ENCODE assay signal across 1 cellular context in the genomic region with DNA sequence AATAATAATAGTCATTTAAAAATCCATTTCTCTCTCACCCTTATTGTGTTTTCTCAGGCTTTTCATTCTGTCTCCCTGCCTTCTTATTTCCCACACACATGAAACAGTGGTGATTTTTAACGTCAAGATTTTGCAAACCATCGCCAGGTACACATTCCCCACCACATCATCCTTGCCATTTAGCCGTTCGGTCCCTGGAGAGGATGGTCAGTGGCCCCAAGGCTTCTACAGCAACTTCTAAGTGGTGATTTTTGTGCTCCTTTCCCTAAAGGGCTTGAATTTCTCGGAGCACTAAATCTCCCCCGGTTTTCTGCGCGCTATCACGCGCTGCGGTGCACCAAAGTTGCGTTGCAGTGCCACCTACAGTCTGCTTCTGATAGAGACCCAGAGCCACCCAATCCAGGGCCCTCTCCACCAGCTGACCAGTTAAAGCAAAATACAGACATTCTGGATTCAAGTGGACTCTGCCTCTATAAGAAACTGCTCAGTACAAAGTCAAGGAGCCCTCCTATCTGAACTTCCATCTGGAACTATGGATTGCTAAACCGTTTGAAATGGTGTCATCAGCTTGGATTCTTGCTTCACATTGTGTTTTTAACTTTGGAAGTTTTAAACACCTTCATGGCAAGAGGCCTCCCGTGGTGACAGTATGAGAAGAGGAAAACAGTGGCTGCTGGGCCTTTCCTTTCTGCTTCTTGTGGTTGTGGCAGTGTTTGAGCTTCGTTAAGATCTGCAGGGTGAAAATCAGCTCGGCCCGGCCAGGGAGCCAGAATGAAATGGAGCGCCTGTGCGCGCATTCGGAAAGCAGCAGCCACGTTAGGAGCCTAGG.
TF ChIP-seq lines count a peak whose summit lies in the region.

No MANE protein-coding gene starts in this region.

TF ChIP-seq in HepG2, 621 proteins besides CTCF, POLR2A, EP300 and RAD21 (continued from another document and continues in another):
- TF ChIP-seq ZNF264 (CRISPR knock-in tag; IDR thresholded peaks at IDR 0.05) (no peak), ZSCAN25 (CRISPR knock-in tag; IDR thresholded peaks at IDR 0.05) (peak; percentile 26; the same call in 1 of the 2 replicates), HNRNPH1 (optimal IDR thresholded peaks at IDR 0.05; ENCODE audit: low read depth, low read length) (no peak), KDM5A (IDR thresholded peaks at IDR 0.05; ENCODE audit: borderline replicate concordance, low read length) (no peak), RXRA (CRISPR knock-in tag; IDR thresholded peaks at IDR 0.05) (no peak; the same call in 1 of the 2 replicates), ZNF672 (CRISPR knock-in tag; IDR thresholded peaks at IDR 0.05) (no peak), NBN (conservative IDR thresholded peaks at IDR 0.05) (no peak), SIX4 (CRISPR knock-in tag; IDR thresholded peaks at IDR 0.05) (no peak), HOXD1 (CRISPR knock-in tag; IDR thresholded peaks at IDR 0.05) (no peak), ZFP90 (CRISPR knock-in tag; IDR thresholded peaks at IDR 0.05; ENCODE audit: borderline replicate concordance) (0 out of 2 replicates have a peak, but pooled peaks have one; percentile 31), KAT8 (CRISPR knock-in tag; IDR thresholded peaks at IDR 0.05) (peak; percentile 63; the same call in 1 of the 2 replicates), MXI1 (IDR thresholded peaks at IDR 0.05; ENCODE audit: borderline replicate concordance, low read depth, low read length) (no peak), ZNF17 (CRISPR knock-in tag; IDR thresholded peaks at IDR 0.05) (no peak), ZNF607 (CRISPR knock-in tag; IDR thresholded peaks at IDR 0.05; ENCODE audit: borderline replicate concordance) (no peak), HMG20A (CRISPR knock-in tag; IDR thresholded peaks at IDR 0.05; ENCODE audit: borderline replicate concordance) (no peak), ZNF83 (CRISPR knock-in tag; IDR thresholded peaks at IDR 0.05; ENCODE audit: borderline replicate concordance) (no peak), KLF15 (CRISPR knock-in tag; IDR thresholded peaks at IDR 0.05; ENCODE audit: borderline replicate concordance) (no peak), MAZ (IDR thresholded peaks at IDR 0.05; ENCODE audit: borderline replicate concordance, low read depth, low read length) (peak; percentile 51; the same call in 1 of the 2 replicates), MAZ (CRISPR knock-in tag; IDR thresholded peaks at IDR 0.05; ENCODE audit: low read depth) (no peak), ZNF879 (CRISPR knock-in tag; IDR thresholded peaks at IDR 0.05) (no peak), AKAP8 (CRISPR knock-in tag; IDR thresholded peaks at IDR 0.05) (no peak), MLLT10 (CRISPR knock-in tag; IDR thresholded peaks at IDR 0.05) (no peak), ZNF839 (CRISPR knock-in tag; IDR thresholded peaks at IDR 0.05; ENCODE audit: borderline replicate concordance) (no peak), SMAD3 (CRISPR knock-in tag; IDR thresholded peaks at IDR 0.05) (peak; percentile 74; the same call in 1 of the 2 replicates), ZNF235 (CRISPR knock-in tag; IDR thresholded peaks at IDR 0.05; ENCODE audit: borderline replicate concordance) (no peak), RBFOX2 (IDR thresholded peaks at IDR 0.05; ENCODE audit: low read depth, low read length) (no peak), GABPA (IDR thresholded peaks at IDR 0.05; ENCODE audit: low read depth, low read length) (no peak), GABPA (CRISPR knock-in tag; IDR thresholded peaks at IDR 0.05; ENCODE audit: low read depth) (no peak), SPEN (CRISPR knock-in tag; IDR thresholded peaks at IDR 0.05; ENCODE audit: low read depth) (0 out of 2 replicates have a peak, but pooled peaks have one; percentile 11), NFE2L2 (IDR thresholded peaks at IDR 0.05; ENCODE audit: low read length) (no peak), REPIN1 (CRISPR knock-in tag; IDR thresholded peaks at IDR 0.05; ENCODE audit: borderline replicate concordance, low read depth) (0 out of 2 replicates have a peak, but pooled peaks have one; percentile 53), TGIF2 (CRISPR knock-in tag; IDR thresholded peaks at IDR 0.05) (no peak)
- TF ChIP-seq, protein P1, sequence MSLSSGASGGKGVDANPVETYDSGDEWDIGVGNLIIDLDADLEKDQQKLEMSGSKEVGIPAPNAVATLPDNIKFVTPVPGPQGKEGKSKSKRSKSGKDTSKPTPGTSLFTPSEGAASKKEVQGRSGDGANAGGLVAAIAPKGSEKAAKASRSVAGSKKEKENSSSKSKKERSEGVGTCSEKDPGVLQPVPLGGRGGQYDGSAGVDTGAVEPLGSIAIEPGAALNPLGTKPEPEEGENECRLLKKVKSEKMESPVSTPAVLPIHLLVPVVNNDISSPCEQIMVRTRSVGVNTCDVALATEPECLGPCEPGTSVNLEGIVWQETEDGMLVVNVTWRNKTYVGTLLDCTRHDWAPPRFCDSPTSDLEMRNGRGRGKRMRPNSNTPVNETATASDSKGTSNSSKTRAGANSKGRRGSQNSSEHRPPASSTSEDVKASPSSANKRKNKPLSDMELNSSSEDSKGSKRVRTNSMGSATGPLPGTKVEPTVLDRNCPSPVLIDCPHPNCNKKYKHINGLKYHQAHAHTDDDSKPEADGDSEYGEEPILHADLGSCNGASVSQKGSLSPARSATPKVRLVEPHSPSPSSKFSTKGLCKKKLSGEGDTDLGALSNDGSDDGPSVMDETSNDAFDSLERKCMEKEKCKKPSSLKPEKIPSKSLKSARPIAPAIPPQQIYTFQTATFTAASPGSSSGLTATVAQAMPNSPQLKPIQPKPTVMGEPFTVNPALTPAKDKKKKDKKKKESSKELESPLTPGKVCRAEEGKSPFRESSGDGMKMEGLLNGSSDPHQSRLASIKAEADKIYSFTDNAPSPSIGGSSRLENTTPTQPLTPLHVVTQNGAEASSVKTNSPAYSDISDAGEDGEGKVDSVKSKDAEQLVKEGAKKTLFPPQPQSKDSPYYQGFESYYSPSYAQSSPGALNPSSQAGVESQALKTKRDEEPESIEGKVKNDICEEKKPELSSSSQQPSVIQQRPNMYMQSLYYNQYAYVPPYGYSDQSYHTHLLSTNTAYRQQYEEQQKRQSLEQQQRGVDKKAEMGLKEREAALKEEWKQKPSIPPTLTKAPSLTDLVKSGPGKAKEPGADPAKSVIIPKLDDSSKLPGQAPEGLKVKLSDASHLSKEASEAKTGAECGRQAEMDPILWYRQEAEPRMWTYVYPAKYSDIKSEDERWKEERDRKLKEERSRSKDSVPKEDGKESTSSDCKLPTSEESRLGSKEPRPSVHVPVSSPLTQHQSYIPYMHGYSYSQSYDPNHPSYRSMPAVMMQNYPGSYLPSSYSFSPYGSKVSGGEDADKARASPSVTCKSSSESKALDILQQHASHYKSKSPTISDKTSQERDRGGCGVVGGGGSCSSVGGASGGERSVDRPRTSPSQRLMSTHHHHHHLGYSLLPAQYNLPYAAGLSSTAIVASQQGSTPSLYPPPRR (CRISPR knock-in tag; IDR thresholded peaks at IDR 0.05; ENCODE audit: borderline replicate concordance), result no peak
- TF ChIP-seq, protein P2, sequence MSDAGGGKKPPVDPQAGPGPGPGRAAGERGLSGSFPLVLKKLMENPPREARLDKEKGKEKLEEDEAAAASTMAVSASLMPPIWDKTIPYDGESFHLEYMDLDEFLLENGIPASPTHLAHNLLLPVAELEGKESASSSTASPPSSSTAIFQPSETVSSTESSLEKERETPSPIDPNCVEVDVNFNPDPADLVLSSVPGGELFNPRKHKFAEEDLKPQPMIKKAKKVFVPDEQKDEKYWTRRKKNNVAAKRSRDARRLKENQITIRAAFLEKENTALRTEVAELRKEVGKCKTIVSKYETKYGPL (CRISPR knock-in tag; IDR thresholded peaks at IDR 0.05), result no peak
- TF ChIP-seq, protein P3, sequence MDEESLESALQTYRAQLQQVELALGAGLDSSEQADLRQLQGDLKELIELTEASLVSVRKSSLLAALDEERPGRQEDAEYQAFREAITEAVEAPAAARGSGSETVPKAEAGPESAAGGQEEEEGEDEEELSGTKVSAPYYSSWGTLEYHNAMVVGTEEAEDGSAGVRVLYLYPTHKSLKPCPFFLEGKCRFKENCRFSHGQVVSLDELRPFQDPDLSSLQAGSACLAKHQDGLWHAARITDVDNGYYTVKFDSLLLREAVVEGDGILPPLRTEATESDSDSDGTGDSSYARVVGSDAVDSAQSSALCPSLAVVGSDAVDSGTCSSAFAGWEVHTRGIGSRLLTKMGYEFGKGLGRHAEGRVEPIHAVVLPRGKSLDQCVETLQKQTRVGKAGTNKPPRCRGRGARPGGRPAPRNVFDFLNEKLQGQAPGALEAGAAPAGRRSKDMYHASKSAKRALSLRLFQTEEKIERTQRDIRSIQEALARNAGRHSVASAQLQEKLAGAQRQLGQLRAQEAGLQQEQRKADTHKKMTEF (CRISPR knock-in tag; IDR thresholded peaks at IDR 0.05), result peak; percentile 16; the same call in 1 of the 2 replicates
- TF ChIP-seq, protein P4, sequence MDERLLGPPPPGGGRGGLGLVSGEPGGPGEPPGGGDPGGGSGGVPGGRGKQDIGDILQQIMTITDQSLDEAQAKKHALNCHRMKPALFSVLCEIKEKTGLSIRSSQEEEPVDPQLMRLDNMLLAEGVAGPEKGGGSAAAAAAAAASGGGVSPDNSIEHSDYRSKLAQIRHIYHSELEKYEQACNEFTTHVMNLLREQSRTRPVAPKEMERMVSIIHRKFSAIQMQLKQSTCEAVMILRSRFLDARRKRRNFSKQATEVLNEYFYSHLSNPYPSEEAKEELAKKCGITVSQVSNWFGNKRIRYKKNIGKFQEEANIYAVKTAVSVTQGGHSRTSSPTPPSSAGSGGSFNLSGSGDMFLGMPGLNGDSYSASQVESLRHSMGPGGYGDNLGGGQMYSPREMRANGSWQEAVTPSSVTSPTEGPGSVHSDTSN (CRISPR knock-in tag; IDR thresholded peaks at IDR 0.05), result no peak
- TF ChIP-seq, protein P5, sequence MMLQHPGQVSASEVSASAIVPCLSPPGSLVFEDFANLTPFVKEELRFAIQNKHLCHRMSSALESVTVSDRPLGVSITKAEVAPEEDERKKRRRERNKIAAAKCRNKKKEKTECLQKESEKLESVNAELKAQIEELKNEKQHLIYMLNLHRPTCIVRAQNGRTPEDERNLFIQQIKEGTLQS (CRISPR knock-in tag; IDR thresholded peaks at IDR 0.05), result no peak
- TF ChIP-seq, protein P6, sequence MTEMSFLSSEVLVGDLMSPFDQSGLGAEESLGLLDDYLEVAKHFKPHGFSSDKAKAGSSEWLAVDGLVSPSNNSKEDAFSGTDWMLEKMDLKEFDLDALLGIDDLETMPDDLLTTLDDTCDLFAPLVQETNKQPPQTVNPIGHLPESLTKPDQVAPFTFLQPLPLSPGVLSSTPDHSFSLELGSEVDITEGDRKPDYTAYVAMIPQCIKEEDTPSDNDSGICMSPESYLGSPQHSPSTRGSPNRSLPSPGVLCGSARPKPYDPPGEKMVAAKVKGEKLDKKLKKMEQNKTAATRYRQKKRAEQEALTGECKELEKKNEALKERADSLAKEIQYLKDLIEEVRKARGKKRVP (CRISPR knock-in tag; IDR thresholded peaks at IDR 0.05), result peak in 1 of 2 experiments; percentile 54; a peak in 2 of 4 replicates
- TF ChIP-seq, protein P7, sequence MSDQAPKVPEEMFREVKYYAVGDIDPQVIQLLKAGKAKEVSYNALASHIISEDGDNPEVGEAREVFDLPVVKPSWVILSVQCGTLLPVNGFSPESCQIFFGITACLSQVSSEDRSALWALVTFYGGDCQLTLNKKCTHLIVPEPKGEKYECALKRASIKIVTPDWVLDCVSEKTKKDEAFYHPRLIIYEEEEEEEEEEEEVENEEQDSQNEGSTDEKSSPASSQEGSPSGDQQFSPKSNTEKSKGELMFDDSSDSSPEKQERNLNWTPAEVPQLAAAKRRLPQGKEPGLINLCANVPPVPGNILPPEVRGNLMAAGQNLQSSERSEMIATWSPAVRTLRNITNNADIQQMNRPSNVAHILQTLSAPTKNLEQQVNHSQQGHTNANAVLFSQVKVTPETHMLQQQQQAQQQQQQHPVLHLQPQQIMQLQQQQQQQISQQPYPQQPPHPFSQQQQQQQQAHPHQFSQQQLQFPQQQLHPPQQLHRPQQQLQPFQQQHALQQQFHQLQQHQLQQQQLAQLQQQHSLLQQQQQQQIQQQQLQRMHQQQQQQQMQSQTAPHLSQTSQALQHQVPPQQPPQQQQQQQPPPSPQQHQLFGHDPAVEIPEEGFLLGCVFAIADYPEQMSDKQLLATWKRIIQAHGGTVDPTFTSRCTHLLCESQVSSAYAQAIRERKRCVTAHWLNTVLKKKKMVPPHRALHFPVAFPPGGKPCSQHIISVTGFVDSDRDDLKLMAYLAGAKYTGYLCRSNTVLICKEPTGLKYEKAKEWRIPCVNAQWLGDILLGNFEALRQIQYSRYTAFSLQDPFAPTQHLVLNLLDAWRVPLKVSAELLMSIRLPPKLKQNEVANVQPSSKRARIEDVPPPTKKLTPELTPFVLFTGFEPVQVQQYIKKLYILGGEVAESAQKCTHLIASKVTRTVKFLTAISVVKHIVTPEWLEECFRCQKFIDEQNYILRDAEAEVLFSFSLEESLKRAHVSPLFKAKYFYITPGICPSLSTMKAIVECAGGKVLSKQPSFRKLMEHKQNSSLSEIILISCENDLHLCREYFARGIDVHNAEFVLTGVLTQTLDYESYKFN (CRISPR knock-in tag; conservative IDR thresholded peaks at IDR 0.05), result no peak
- TF ChIP-seq, protein P8, sequence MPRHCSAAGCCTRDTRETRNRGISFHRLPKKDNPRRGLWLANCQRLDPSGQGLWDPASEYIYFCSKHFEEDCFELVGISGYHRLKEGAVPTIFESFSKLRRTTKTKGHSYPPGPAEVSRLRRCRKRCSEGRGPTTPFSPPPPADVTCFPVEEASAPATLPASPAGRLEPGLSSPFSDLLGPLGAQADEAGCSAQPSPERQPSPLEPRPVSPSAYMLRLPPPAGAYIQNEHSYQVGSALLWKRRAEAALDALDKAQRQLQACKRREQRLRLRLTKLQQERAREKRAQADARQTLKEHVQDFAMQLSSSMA (CRISPR knock-in tag; IDR thresholded peaks at IDR 0.05), result 0 out of 2 replicates have a peak, but pooled peaks have one; percentile 22
- TF ChIP-seq, protein P9, sequence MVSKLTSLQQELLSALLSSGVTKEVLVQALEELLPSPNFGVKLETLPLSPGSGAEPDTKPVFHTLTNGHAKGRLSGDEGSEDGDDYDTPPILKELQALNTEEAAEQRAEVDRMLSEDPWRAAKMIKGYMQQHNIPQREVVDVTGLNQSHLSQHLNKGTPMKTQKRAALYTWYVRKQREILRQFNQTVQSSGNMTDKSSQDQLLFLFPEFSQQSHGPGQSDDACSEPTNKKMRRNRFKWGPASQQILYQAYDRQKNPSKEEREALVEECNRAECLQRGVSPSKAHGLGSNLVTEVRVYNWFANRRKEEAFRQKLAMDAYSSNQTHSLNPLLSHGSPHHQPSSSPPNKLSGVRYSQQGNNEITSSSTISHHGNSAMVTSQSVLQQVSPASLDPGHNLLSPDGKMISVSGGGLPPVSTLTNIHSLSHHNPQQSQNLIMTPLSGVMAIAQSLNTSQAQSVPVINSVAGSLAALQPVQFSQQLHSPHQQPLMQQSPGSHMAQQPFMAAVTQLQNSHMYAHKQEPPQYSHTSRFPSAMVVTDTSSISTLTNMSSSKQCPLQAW (CRISPR knock-in tag; IDR thresholded peaks at IDR 0.05), result peak; percentile 66; the same call in 1 of the 2 replicates
- TF ChIP-seq, protein P10, sequence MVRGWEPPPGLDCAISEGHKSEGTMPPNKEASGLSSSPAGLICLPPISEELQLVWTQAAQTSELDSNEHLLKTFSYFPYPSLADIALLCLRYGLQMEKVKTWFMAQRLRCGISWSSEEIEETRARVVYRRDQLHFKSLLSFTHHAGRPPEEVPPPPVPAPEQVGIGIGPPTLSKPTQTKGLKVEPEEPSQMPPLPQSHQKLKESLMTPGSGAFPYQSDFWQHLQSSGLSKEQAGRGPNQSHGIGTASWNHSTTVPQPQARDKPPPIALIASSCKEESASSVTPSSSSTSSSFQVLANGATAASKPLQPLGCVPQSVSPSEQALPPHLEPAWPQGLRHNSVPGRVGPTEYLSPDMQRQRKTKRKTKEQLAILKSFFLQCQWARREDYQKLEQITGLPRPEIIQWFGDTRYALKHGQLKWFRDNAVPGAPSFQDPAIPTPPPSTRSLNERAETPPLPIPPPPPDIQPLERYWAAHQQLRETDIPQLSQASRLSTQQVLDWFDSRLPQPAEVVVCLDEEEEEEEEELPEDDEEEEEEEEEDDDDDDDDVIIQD (CRISPR knock-in tag; IDR thresholded peaks at IDR 0.05; ENCODE audit: low read depth), result peak; percentile 51; the same call in 1 of the 2 replicates
